In genomic region chr16:5928476-5929055, GRCh38 we compare ENCODE assay signal across 18 cellular contexts.
DNase-seq lines count a peak whose midpoint lies in the region; ATAC-seq and TF ChIP-seq lines count a peak whose summit lies in the region.
"Had no signal": no experiment of that assay in that cellular context is flagged by ENCODE, and none has a peak within 500 bp of the region (broad histone marks: within the 10 kb centered on the region; RNA-seq: fewer than 3 reads in every experiment).

No MANE protein-coding gene starts in this region.

- H3K27me3 Mint-ChIP-seq in activated CD8-positive, alpha-beta T cell treated with anti-CD3 and anti-CD28 coated beads, Interleukin-2, amount 10 ng/mL, durations not matched to agents 7 days and 5 days (ENCODE audit: low read depth) = no peaks in the 10 kb centered on the region
- no peaks in the 10 kb centered on the region for H3K27me3 Mint-ChIP-seq in osteocyte (ENCODE audit: unreplicated experiment)
- H3K27me3 Mint-ChIP-seq: CD4-positive, alpha-beta T cell had no signal

- H3K4me1 Mint-ChIP-seq in activated CD8-positive, alpha-beta T cell treated with anti-CD3 and anti-CD28 coated beads, Interleukin-2, amount 10 ng/mL, durations not matched to agents 7 days and 5 days (ENCODE audit: low read depth) = no peaks in the 10 kb centered on the region
- no peaks in the 10 kb centered on the region for H3K4me1 Mint-ChIP-seq in osteocyte (ENCODE audit: unreplicated experiment)

- H3K27ac ChIP-seq in iPS-20b (ENCODE audit: low read length) = no peak overlapping the region
- H3K27ac ChIP-seq: 22Rv1 had no signal

- CTCF ChIA-PET in activated CD8-positive, alpha-beta T cell treated with anti-CD3 and anti-CD28 coated beads, Interleukin-2, amount 10 ng/mL, durations not matched to agents 7 days and 5 days (lab: Charles Lee) = no interaction called here

- H3K4me3 Mint-ChIP-seq in activated CD8-positive, alpha-beta T cell treated with anti-CD3 and anti-CD28 coated beads, Interleukin-2, amount 10 ng/mL, durations not matched to agents 7 days and 5 days = no peak overlapping the region
- H3K4me3 Mint-ChIP-seq in osteocyte (ENCODE audit: unreplicated experiment) = no peak overlapping the region
- H3K4me3 Mint-ChIP-seq: CD4-positive, alpha-beta T cell had no signal

- H3K9ac ChIP-seq in NT2/D1 (ENCODE audit: insufficient read length, low read depth) = no peak overlapping the region
- no peak overlapping the region for H3K9ac ChIP-seq in iPS-20b (ENCODE audit: low read depth, low read length)

- no peak for TF ChIP-seq CTCF in osteocyte (IDR thresholded peaks at IDR 0.05)

- H3K9me3 ChIP-seq in NT2/D1 (ENCODE audit: insufficient read depth, low read length) (no peaks in the 10 kb centered on the region), iPS-20b (ENCODE audit: insufficient read depth, low read depth, low read length) (no peaks in the 10 kb centered on the region)
- H3K9me3 ChIP-seq: BE2C had no signal

- no peak overlapping the region for H3K27ac Mint-ChIP-seq in activated CD8-positive, alpha-beta T cell treated with anti-CD3 and anti-CD28 coated beads, Interleukin-2, amount 10 ng/mL, durations not matched to agents 7 days and 5 days
- no peak overlapping the region for H3K27ac Mint-ChIP-seq in osteocyte (ENCODE audit: unreplicated experiment)
- H3K27ac Mint-ChIP-seq: CD4-positive, alpha-beta T cell had no signal

- no peaks in the 10 kb centered on the region for H3K36me3 Mint-ChIP-seq in activated CD8-positive, alpha-beta T cell treated with anti-CD3 and anti-CD28 coated beads, Interleukin-2, amount 10 ng/mL, durations not matched to agents 7 days and 5 days (ENCODE audit: low read depth)
- no peaks in the 10 kb centered on the region for H3K36me3 Mint-ChIP-seq in osteocyte (ENCODE audit: unreplicated experiment)

- DNase-seq in NCI-H146 (lab: John Stamatoyannopoulos, UW) (peak; percentile 17), NCI-H146 treated with DMSO at 0.1 percent for 48 hours (lab: John Stamatoyannopoulos, UW; ENCODE audit: unreplicated experiment) (no peak), NT2/D1 (ENCODE audit: low read depth, low spot score) (peak; percentile 86), NCI-H2227 treated with DMSO at 0.1 percent for 48 hours (lab: John Stamatoyannopoulos, UW) (no peak), osteocyte (ENCODE audit: extremely low spot score, unreplicated experiment) (no peak)
- no peak for DNase-seq in NK-92 treated with Interleukin-12 subunit alpha and Interleukin-12 subunit beta, amount 100 ng/mL, for 24 hours (lab: John Stamatoyannopoulos, UW)
- no peak for DNase-seq in activated CD8-positive, alpha-beta T cell treated with anti-CD3 and anti-CD28 coated beads, Interleukin-2, amount 10 ng/mL, durations not matched to agents 7 days and 5 days
- DNase-seq: BE2C; CD4-positive, alpha-beta T cell; DMS79; KBM-7; NCI-H1048; NCI-H1694; NCI-H2171; NCI-H446 treated with DMSO at 0.1 percent for 48 hours; Right ventricle myocardium superior had no signal

- H3K4me3 ChIP-seq in NT2/D1 (ENCODE audit: insufficient read length, low read depth) = no peak overlapping the region
- peak overlapping the region; percentile 20; the same call in 1 of the 2 replicates for H3K4me3 ChIP-seq in iPS-20b (ENCODE audit: low read length)

- H3K36me3 ChIP-seq in NT2/D1 (ENCODE audit: insufficient read depth, insufficient read length, low read length) = no peaks in the 10 kb centered on the region
- H3K36me3 ChIP-seq in iPS-20b (ENCODE audit: insufficient read depth, low read depth, low read length) = no peaks in the 10 kb centered on the region
- H3K36me3 ChIP-seq: BE2C had no signal

- POLR2A ChIA-PET in activated CD8-positive, alpha-beta T cell treated with anti-CD3 and anti-CD28 coated beads, Interleukin-2, amount 10 ng/mL, durations not matched to agents 7 days and 5 days (lab: Charles Lee) = no interaction called here

- H3K27me3 ChIP-seq in NT2/D1 (ENCODE audit: insufficient read depth, insufficient read length) (peaks cover 19% of the 10 kb centered on the region), iPS-20b (ENCODE audit: insufficient read depth, low read length) (peaks cover 54% of the 10 kb centered on the region)
- H3K27me3 ChIP-seq: BE2C had no signal

- ATAC-seq in activated CD8-positive, alpha-beta T cell treated with anti-CD3 and anti-CD28 coated beads, Interleukin-2, amount 10 ng/mL, durations not matched to agents 7 days and 5 days = no peak

- H3K9me3 Mint-ChIP-seq in activated CD8-positive, alpha-beta T cell treated with anti-CD3 and anti-CD28 coated beads, Interleukin-2, amount 10 ng/mL, durations not matched to agents 7 days and 5 days (ENCODE audit: insufficient read depth) = peaks cover 6% of the 10 kb centered on the region
- peaks cover 54% of the 10 kb centered on the region for H3K9me3 Mint-ChIP-seq in osteocyte (ENCODE audit: unreplicated experiment)

- H3K4me1 ChIP-seq in NT2/D1 (ENCODE audit: insufficient read depth, insufficient read length) (no peaks in the 10 kb centered on the region), iPS-20b (ENCODE audit: insufficient read depth, low read length) (peaks cover 39% of the 10 kb centered on the region)
- H3K4me1 ChIP-seq: BE2C had no signal

Comparison
In these comparisons a context has a peak if more than half of its experiments do, and no peak if none do; other contexts are left out.
1. DNase-seq: peak in NCI-H146 (single experiment) and NT2/D1 (single experiment); none in NCI-H146 treated with DMSO at 0.1 percent for 48 hours (single experiment), NK-92 treated with Interleukin-12 subunit alpha and Interleukin-12 subunit beta, amount 100 ng/mL, for 24 hours (single experiment), activated CD8-positive, alpha-beta T cell treated with anti-CD3 and anti-CD28 coated beads, Interleukin-2, amount 10 ng/mL, durations not matched to agents 7 days and 5 days (single experiment), NCI-H2227 treated with DMSO at 0.1 percent for 48 hours (single experiment) and osteocyte (single experiment).